ENCODE assay signal across 9 cellular contexts in genomic region chr1:236395780-236396664, GRCh38. TPM values are rescaled to one million over a fixed set of nuclear protein-coding genes. Genes with fewer than 3 reads are reported as not detected.
DNase-seq lines count a peak whose midpoint lies in the region; ATAC-seq and FAIRE-seq lines count a peak whose summit lies in the region.
"Had no signal": no experiment of that assay in that cellular context is flagged by ENCODE, and none has a peak within 500 bp of the region (broad histone marks: within the 10 kb centered on the region; RNA-seq: fewer than 3 reads in every experiment).

No MANE protein-coding gene starts in this region.

- DNase-seq in DMS 273 (lab: John Stamatoyannopoulos, UW; ENCODE audit: unreplicated experiment), result peak; percentile 51
- DNase-seq in DMS 273 treated with DMSO at 0.1 percent for 48 hours (lab: John Stamatoyannopoulos, UW), result no peak
- DNase-seq in HTR-8/SVneo (ENCODE audit: insufficient read length, low spot score), result peak; percentile 29
- no peak for DNase-seq in central memory CD8-positive, alpha-beta T cell (ENCODE audit: low spot score in 2 of 2)
- no peak for DNase-seq in NCI-H446 (lab: John Stamatoyannopoulos, UW)
- no peak for DNase-seq in HT-29 (ENCODE audit: low spot score)

- H3K4me3 ChIP-seq in mucosa of rectum (ENCODE audit: low read length in 2 of 2), result peak overlapping the region; percentile 66 to 69

- peak; percentile 4 for ATAC-seq in central memory CD8-positive, alpha-beta T cell (replicated peaks; ENCODE audit: extremely low read depth, poor library complexity, severe bottlenecking)
- ATAC-seq in GM21576 (IDR thresholded peaks at IDR 0.05; ENCODE audit: unreplicated experiment), result no peak

- H3K36me3 Mint-ChIP-seq in central memory CD8-positive, alpha-beta T cell (ENCODE audit: insufficient read depth), result peaks cover 8% of the 10 kb centered on the region

- H3K36me3 ChIP-seq in mucosa of rectum (ENCODE audit: control insufficient read depth in 2 of 2, insufficient read depth in 2 of 2, low read length in 2 of 2), result no peaks in the 10 kb centered on the region

- H3K4me1 ChIP-seq in mucosa of rectum (ENCODE audit: control insufficient read depth in 2 of 2, insufficient read depth in 2 of 2, low read length in 2 of 2), result peaks cover 0 to 2% of the 10 kb centered on the region in 2 donors

- peaks cover 10 to 15% of the 10 kb centered on the region in 2 donors for H3K27me3 ChIP-seq in mucosa of rectum (ENCODE audit: control insufficient read depth in 2 of 2, insufficient read depth in 2 of 2, low read length in 2 of 2)

- FAIRE-seq in HTR-8/SVneo (lab: Jason Lieb, UNC), result no peak
- FAIRE-seq: A204.1 had no signal

- peak overlapping the region in 1 of 2 donors; percentile 43 for H3K9ac ChIP-seq in mucosa of rectum (ENCODE audit: low read depth in 1 of 2, low read length in 2 of 2)

- H3K4me3 Mint-ChIP-seq in central memory CD8-positive, alpha-beta T cell, result peak overlapping the region; percentile 95

- peaks cover 35% of the 10 kb centered on the region for H3K4me1 Mint-ChIP-seq in central memory CD8-positive, alpha-beta T cell

- H3K27ac Mint-ChIP-seq in central memory CD8-positive, alpha-beta T cell (ENCODE audit: low read depth), result peak overlapping the region; percentile 95

- H3K27me3 Mint-ChIP-seq in central memory CD8-positive, alpha-beta T cell, result no peaks in the 10 kb centered on the region

- no peak overlapping the region for H3K27ac ChIP-seq in mucosa of rectum (ENCODE audit: low read depth in 2 of 2, low read length in 2 of 2)

- H3K9me3 Mint-ChIP-seq in central memory CD8-positive, alpha-beta T cell, result no peaks in the 10 kb centered on the region

- H3K9me3 ChIP-seq in mucosa of rectum (ENCODE audit: control insufficient read depth in 2 of 2, low read length in 2 of 2), result no peaks in the 10 kb centered on the region

RNA-seq across cellular contexts. Expression of gene EDARADD, which starts 1.9 kb away (rescaled TPM):
- not detected in 2 replicates for total RNA-seq in HT-29 (2014; rRNA removed; shearing (Covaris generic))

Comparison
In these comparisons a context has a peak if more than half of its experiments do, and no peak if none do; other contexts are left out.
1. DNase-seq: peak in DMS 273 (single experiment) and HTR-8/SVneo (single experiment); none in DMS 273 treated with DMSO at 0.1 percent for 48 hours (single experiment), central memory CD8-positive, alpha-beta T cell (0 of 2), NCI-H446 (0 of 2) and HT-29 (single experiment).